In the genomic region with DNA sequence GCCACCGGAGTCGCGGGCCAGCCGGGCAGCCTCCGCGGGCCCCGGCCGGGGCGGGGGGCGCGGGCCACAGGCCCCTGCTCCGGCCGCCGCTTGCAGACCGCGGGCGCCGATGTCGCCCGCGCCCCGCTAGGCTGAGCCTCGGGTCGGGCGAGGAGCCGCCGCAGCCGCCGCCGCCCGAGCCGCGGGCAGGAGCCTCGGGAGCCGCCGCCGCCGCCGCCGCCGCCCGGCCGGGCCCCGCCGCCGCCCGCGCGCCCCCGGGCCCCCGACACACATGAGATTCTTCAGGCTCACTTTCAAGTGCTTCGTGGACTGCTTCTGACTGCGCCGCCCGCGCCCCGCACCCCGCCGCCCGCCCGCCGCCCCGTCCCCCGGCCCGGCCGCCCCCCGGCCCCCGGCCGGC, we compare ENCODE assay signal across 1 cellular context.
A peak's percentile ranks its signal among the peaks of the same experiment; 100 is the strongest.
TF ChIP-seq lines count a peak whose summit lies in the region.

No MANE protein-coding gene starts in this region.

TF ChIP-seq in K562, 482 proteins besides CTCF, POLR2A, EP300 and RAD21:
- TF ChIP-seq CHD1 (IDR thresholded peaks at IDR 0.05; ENCODE audit: low read length) (peak; percentile 24), NONO (IDR thresholded peaks at IDR 0.05; ENCODE audit: low read depth in 2 of 2, low read length in 1 of 2) (peak in 1 of 2 experiments; percentile 6; a peak in 1 of 4 replicates), PTTG1 (tag; IDR thresholded peaks at IDR 0.05; ENCODE audit: low read depth) (no peak), ZNF639 (CRISPR knock-in tag; conservative IDR thresholded peaks at IDR 0.05 in 1 of 2, IDR thresholded peaks at IDR 0.05 in 1 of 2) (peak in 1 of 2 experiments; percentile 26; a peak in 1 of 4 replicates), ZNF644 (tag; IDR thresholded peaks at IDR 0.05; ENCODE audit: low read depth) (no peak)
